Comparison of ENCODE assay signal across 11 cellular contexts in genomic region chr17:47192549-47192948, GRCh38. TPM values are rescaled to one million over a fixed set of nuclear protein-coding genes. Genes with fewer than 3 reads are reported as not detected.
DNase-seq lines count a peak whose midpoint lies in the region; ATAC-seq, FAIRE-seq and TF ChIP-seq lines count a peak whose summit lies in the region.
"Had no signal": no experiment of that assay in that cellular context is flagged by ENCODE, and none has a peak within 500 bp of the region (broad histone marks: within the 10 kb centered on the region; RNA-seq: fewer than 3 reads in every experiment).

No MANE protein-coding gene starts in this region.

- H3K36me3 ChIP-seq in testis (ENCODE audit: low read depth, missing control alignments) (no peaks in the 10 kb centered on the region), pancreas (no peaks in the 10 kb centered on the region), vagina (no peaks in the 10 kb centered on the region)

- intact Hi-C loops in activated CD4-positive, alpha-beta memory T cell treated with anti-CD3 and anti-CD28 coated beads for 36 hours (cut with micrococcal nuclease) = no loop called here
- intact Hi-C loops in testis (cut with DNase I; ENCODE audit: low total_unique reads) (no loop called here), pancreas (cut with DNase I) (no loop called here), vagina (cut with DNase I) (no loop called here)

- TF ChIP-seq CTCF in testis (IDR thresholded peaks at IDR 0.05) (no peak), pancreas (IDR thresholded peaks at IDR 0.05) (no peak), vagina (IDR thresholded peaks at IDR 0.05) (no peak)

- H3K4me3 ChIP-seq in testis (no peak overlapping the region), pancreas (no peak overlapping the region), vagina (no peak overlapping the region)

- CTCF ChIA-PET in activated CD4-positive, alpha-beta memory T cell treated with anti-CD3 and anti-CD28 coated beads, Interleukin-2, amount 10 ng/mL, durations not matched to agents 7 days and 5 days (lab: Charles Lee) = interaction anchor here (0.8 to 1.5 kb wide), 3 partner anchors 12 to 15 kb away, joined by 3 to 4 read pairs (median 4); no protein-coding TSS in a partner anchor
- CTCF ChIA-PET in activated CD4-positive, alpha-beta memory T cell treated with anti-CD3 and anti-CD28 coated beads for 36 hours (lab: Charles Lee) = no interaction called here
- CTCF ChIA-PET in T-cell (lab: Charles Lee) = no interaction called here

- POLR2A ChIA-PET in activated CD4-positive, alpha-beta memory T cell treated with anti-CD3 and anti-CD28 coated beads, Interleukin-2, amount 10 ng/mL, durations not matched to agents 7 days and 5 days (lab: Charles Lee) = interaction anchor here (8.0 kb wide), 1 partner anchor 14 kb away, joined by 138 read pairs; the partner anchor contains the start of gene MYL4
- POLR2A ChIA-PET in activated CD4-positive, alpha-beta memory T cell treated with anti-CD3 and anti-CD28 coated beads for 36 hours (lab: Charles Lee) = no interaction called here
- POLR2A ChIA-PET in T-cell (lab: Charles Lee) = no interaction called here

- H3K4me1 ChIP-seq in testis = peaks cover 8% of the 10 kb centered on the region
- H3K4me1 ChIP-seq in pancreas = peaks cover 3 to 7% (median 5%) of the 10 kb centered on the region in 3 donors
- H3K4me1 ChIP-seq in vagina = peaks cover 15% of the 10 kb centered on the region

- WGBS in testis, 2 donors = 82% methylated on average over 6 of the region's 6 CpGs
- 81% methylated on average over 6 of the region's 6 CpGs for WGBS in pancreas, 2 donors

- ATAC-seq in T-cell (replicated peaks in 1 of 4) (no peak), pancreas (no peak)
- ATAC-seq in stimulated activated naive B cell treated with anti-CD40 and anti-IgM and Interleukin-4, amounts not matched to agents 10 μg/mL and 1 μg/mL and 100 μg/mL, for 72 hours (replicated peaks) = peak; percentile 47 to 55

- peak overlapping the region; percentile 55 for H3K27ac Mint-ChIP-seq in activated CD4-positive, alpha-beta memory T cell treated with anti-CD3 and anti-CD28 coated beads, Interleukin-2, amount 10 ng/mL, durations not matched to agents 7 days and 5 days
- no peak overlapping the region for H3K27ac Mint-ChIP-seq in activated CD4-positive, alpha-beta memory T cell treated with anti-CD3 and anti-CD28 coated beads for 36 hours
- peak overlapping the region; percentile 45 to 66 for H3K27ac Mint-ChIP-seq in T-cell
- peak overlapping the region; percentile 81 for H3K27ac Mint-ChIP-seq in stimulated activated naive B cell treated with anti-CD40 and anti-IgM and Interleukin-4, amounts not matched to agents 10 μg/mL and 1 μg/mL and 100 μg/mL, for 72 hours

- peaks cover 35% of the 10 kb centered on the region for H3K4me1 Mint-ChIP-seq in activated CD4-positive, alpha-beta memory T cell treated with anti-CD3 and anti-CD28 coated beads, Interleukin-2, amount 10 ng/mL, durations not matched to agents 7 days and 5 days
- peaks cover 28% of the 10 kb centered on the region for H3K4me1 Mint-ChIP-seq in activated CD4-positive, alpha-beta memory T cell treated with anti-CD3 and anti-CD28 coated beads for 36 hours (ENCODE audit: low read depth)
- H3K4me1 Mint-ChIP-seq in T-cell = peaks cover 23 to 44% (median 28%) of the 10 kb centered on the region in 3 donors
- H3K4me1 Mint-ChIP-seq in stimulated activated naive B cell treated with anti-CD40 and anti-IgM and Interleukin-4, amounts not matched to agents 10 μg/mL and 1 μg/mL and 100 μg/mL, for 72 hours = peaks cover 10 to 26% of the 10 kb centered on the region in 2 donors

- TF ChIP-seq POLR2A in testis (IDR thresholded peaks at IDR 0.05) = no peak
- TF ChIP-seq POLR2A in vagina (IDR thresholded peaks at IDR 0.05) = no peak

- H3K9me3 Mint-ChIP-seq in activated CD4-positive, alpha-beta memory T cell treated with anti-CD3 and anti-CD28 coated beads, Interleukin-2, amount 10 ng/mL, durations not matched to agents 7 days and 5 days = no peaks in the 10 kb centered on the region
- no peaks in the 10 kb centered on the region for H3K9me3 Mint-ChIP-seq in activated CD4-positive, alpha-beta memory T cell treated with anti-CD3 and anti-CD28 coated beads for 36 hours
- H3K9me3 Mint-ChIP-seq in T-cell = no peaks in the 10 kb centered on the region
- H3K9me3 Mint-ChIP-seq in stimulated activated naive B cell treated with anti-CD40 and anti-IgM and Interleukin-4, amounts not matched to agents 10 μg/mL and 1 μg/mL and 100 μg/mL, for 72 hours = peaks cover 0 to 1% of the 10 kb centered on the region in 2 donors

- H3K27ac ChIP-seq in testis (no peak overlapping the region), pancreas (no peak overlapping the region), vagina (no peak overlapping the region)
- H3K27ac ChIP-seq: RWPE1 had no signal

- H3K27me3 ChIP-seq in testis (no peaks in the 10 kb centered on the region), pancreas (no peaks in the 10 kb centered on the region), vagina (no peaks in the 10 kb centered on the region)

- no peak overlapping the region for H3K4me3 Mint-ChIP-seq in activated CD4-positive, alpha-beta memory T cell treated with anti-CD3 and anti-CD28 coated beads, Interleukin-2, amount 10 ng/mL, durations not matched to agents 7 days and 5 days
- H3K4me3 Mint-ChIP-seq in activated CD4-positive, alpha-beta memory T cell treated with anti-CD3 and anti-CD28 coated beads for 36 hours = no peak overlapping the region
- H3K4me3 Mint-ChIP-seq in T-cell = no peak overlapping the region
- peak overlapping the region; percentile 11 to 62 for H3K4me3 Mint-ChIP-seq in stimulated activated naive B cell treated with anti-CD40 and anti-IgM and Interleukin-4, amounts not matched to agents 10 μg/mL and 1 μg/mL and 100 μg/mL, for 72 hours
- H3K4me3 Mint-ChIP-seq: neural crest cell had no signal

- no peak for FAIRE-seq in pancreas (lab: Jason Lieb, UNC)

- no peak for DNase-seq in activated CD4-positive, alpha-beta memory T cell treated with anti-CD3 and anti-CD28 coated beads, Interleukin-2, amount 10 ng/mL, durations not matched to agents 7 days and 5 days
- no peak for DNase-seq in activated CD4-positive, alpha-beta memory T cell treated with anti-CD3 and anti-CD28 coated beads for 36 hours
- DNase-seq in NCI-H187 treated with DMSO at 0.1 percent for 48 hours (lab: John Stamatoyannopoulos, UW) = peak; percentile 97
- DNase-seq in T-cell = no peak
- peak; percentile 39 for DNase-seq in stimulated activated naive B cell treated with anti-CD40 and anti-IgM and Interleukin-4, amounts not matched to agents 10 μg/mL and 1 μg/mL and 100 μg/mL, for 72 hours
- DNase-seq in testis = no peak
- no peak for DNase-seq in pancreas
- no peak for DNase-seq in vagina (ENCODE audit: extremely low spot score in 2 of 2)
- DNase-seq: activated CD4-positive, alpha-beta T cell treated with anti-CD3 and anti-CD28 coated beads for 48 hours had no signal

- H3K27me3 Mint-ChIP-seq in activated CD4-positive, alpha-beta memory T cell treated with anti-CD3 and anti-CD28 coated beads, Interleukin-2, amount 10 ng/mL, durations not matched to agents 7 days and 5 days = peaks cover 4% of the 10 kb centered on the region
- no peaks in the 10 kb centered on the region for H3K27me3 Mint-ChIP-seq in activated CD4-positive, alpha-beta memory T cell treated with anti-CD3 and anti-CD28 coated beads for 36 hours
- no peaks in the 10 kb centered on the region for H3K27me3 Mint-ChIP-seq in T-cell
- H3K27me3 Mint-ChIP-seq in stimulated activated naive B cell treated with anti-CD40 and anti-IgM and Interleukin-4, amounts not matched to agents 10 μg/mL and 1 μg/mL and 100 μg/mL, for 72 hours = no peaks in the 10 kb centered on the region

- H3K36me3 Mint-ChIP-seq in activated CD4-positive, alpha-beta memory T cell treated with anti-CD3 and anti-CD28 coated beads, Interleukin-2, amount 10 ng/mL, durations not matched to agents 7 days and 5 days (ENCODE audit: low read depth) = peaks cover 11% of the 10 kb centered on the region
- H3K36me3 Mint-ChIP-seq in activated CD4-positive, alpha-beta memory T cell treated with anti-CD3 and anti-CD28 coated beads for 36 hours = no peaks in the 10 kb centered on the region
- H3K36me3 Mint-ChIP-seq in T-cell = no peaks in the 10 kb centered on the region
- no peaks in the 10 kb centered on the region for H3K36me3 Mint-ChIP-seq in stimulated activated naive B cell treated with anti-CD40 and anti-IgM and Interleukin-4, amounts not matched to agents 10 μg/mL and 1 μg/mL and 100 μg/mL, for 72 hours

- no peaks in the 10 kb centered on the region for H3K9me3 ChIP-seq in testis
- no peaks in the 10 kb centered on the region for H3K9me3 ChIP-seq in pancreas
- no peaks in the 10 kb centered on the region for H3K9me3 ChIP-seq in vagina

RNA-seq across cellular contexts. Expression of gene CDC27, which starts 3.5 kb away (rescaled TPM):
- total RNA-seq in activated CD4-positive, alpha-beta memory T cell treated with anti-CD3 and anti-CD28 coated beads, Interleukin-2, amount 10 ng/mL, durations not matched to agents 7 days and 5 days = 100 to 1,000 TPM; 138 to 140 TPM
- total RNA-seq in activated CD4-positive, alpha-beta memory T cell treated with anti-CD3 and anti-CD28 coated beads for 36 hours = 100 to 1,000 TPM; 113 to 133 TPM
- total RNA-seq in T-cell = 10 to 100 TPM; 54.6 to 66.0 (median 58.6) TPM
- 10 to 100 TPM; 74.6 to 99.8 TPM for total RNA-seq in testis
- polyA plus RNA-seq in testis (ENCODE audit: insufficient read depth, low read depth, low replicate concordance) = 85.8 TPM
- total RNA-seq in pancreas = 10 to 100 TPM; 24.2 to 42.7 (median 26.7) TPM
- 10 to 100 TPM in 1 of 2 donors, 1 to 10 TPM in 1; 6.5 to 16.4 TPM for polyA plus RNA-seq in pancreas
- total RNA-seq in vagina = 91.1 TPM

RNA-seq across cellular contexts. Expression of gene MYL4, which starts 16.6 kb away (rescaled TPM):
- total RNA-seq in activated CD4-positive, alpha-beta memory T cell treated with anti-CD3 and anti-CD28 coated beads, Interleukin-2, amount 10 ng/mL, durations not matched to agents 7 days and 5 days = not detected
- not detected for total RNA-seq in activated CD4-positive, alpha-beta memory T cell treated with anti-CD3 and anti-CD28 coated beads for 36 hours
- not detected for total RNA-seq in T-cell
- 1 to 10 TPM; 7.6 to 7.9 TPM for total RNA-seq in testis
- polyA plus RNA-seq in testis (ENCODE audit: insufficient read depth, low read depth, low replicate concordance) = 19.3 TPM
- total RNA-seq in pancreas = under 1 TPM in 2 of 6 donors, not detected in 4; 0.28 TPM
- polyA plus RNA-seq in pancreas = under 1 TPM; 0.23 to 0.53 TPM
- not detected for total RNA-seq in vagina
- total RNA-seq: neural crest cell had no signal

Comparison
In these comparisons a context has a peak if more than half of its experiments do, and no peak if none do; other contexts are left out.
1. DNase-seq: peak in NCI-H187 treated with DMSO at 0.1 percent for 48 hours (single experiment) and stimulated activated naive B cell treated with anti-CD40 and anti-IgM and Interleukin-4, amounts not matched to agents 10 μg/mL and 1 μg/mL and 100 μg/mL, for 72 hours (single experiment); none in activated CD4-positive, alpha-beta memory T cell treated with anti-CD3 and anti-CD28 coated beads, Interleukin-2, amount 10 ng/mL, durations not matched to agents 7 days and 5 days (single experiment), activated CD4-positive, alpha-beta memory T cell treated with anti-CD3 and anti-CD28 coated beads for 36 hours (single experiment), T-cell (0 of 34), testis (single experiment), pancreas (0 of 6) and vagina (0 of 2).
2. H3K4me3 Mint-ChIP-seq: peak in stimulated activated naive B cell treated with anti-CD40 and anti-IgM and Interleukin-4, amounts not matched to agents 10 μg/mL and 1 μg/mL and 100 μg/mL, for 72 hours (2 of 2); none in activated CD4-positive, alpha-beta memory T cell treated with anti-CD3 and anti-CD28 coated beads, Interleukin-2, amount 10 ng/mL, durations not matched to agents 7 days and 5 days (single experiment), activated CD4-positive, alpha-beta memory T cell treated with anti-CD3 and anti-CD28 coated beads for 36 hours (single experiment) and T-cell (0 of 3).
3. ATAC-seq: peak in stimulated activated naive B cell treated with anti-CD40 and anti-IgM and Interleukin-4, amounts not matched to agents 10 μg/mL and 1 μg/mL and 100 μg/mL, for 72 hours (2 of 2); none in T-cell (0 of 4) and pancreas (0 of 4).